Comparison of ENCODE assay signal across 1 cellular context in genomic region chr6:26594730-26595632, GRCh38.
A peak's percentile ranks its signal among the peaks of the same experiment; 100 is the strongest.
TF ChIP-seq lines count a peak whose summit lies in the region.

No MANE protein-coding gene starts in this region.

TF ChIP-seq in HEK293, 187 proteins besides CTCF, POLR2A, EP300 and RAD21 (continued from another document and continues in another):
- peak; percentile 22; the same call in 1 of the 2 replicates for TF ChIP-seq PRDM10 (tag by site-specific recombination; IDR thresholded peaks at IDR 0.05)
- no peak for TF ChIP-seq ZNF202 (tag by site-specific recombination; IDR thresholded peaks at IDR 0.05; ENCODE audit: borderline replicate concordance)
- TF ChIP-seq ZNF174 (tag by site-specific recombination; IDR thresholded peaks at IDR 0.05), result no peak
- TF ChIP-seq ZFP69B (tag by site-specific recombination; IDR thresholded peaks at IDR 0.05), result no peak
- TF ChIP-seq ZNF514 (tag by site-specific recombination; IDR thresholded peaks at IDR 0.05), result no peak
- no peak for TF ChIP-seq ZBTB49 (tag by site-specific recombination; IDR thresholded peaks at IDR 0.05; ENCODE audit: low read depth)
- TF ChIP-seq ZBTB48 (tag by site-specific recombination; IDR thresholded peaks at IDR 0.05), result 0 out of 2 replicates have a peak, but pooled peaks have one; percentile 51
- TF ChIP-seq ZNF175 (tag by site-specific recombination; IDR thresholded peaks at IDR 0.05), result no peak
- TF ChIP-seq ZNF837 (tag by site-specific recombination; IDR thresholded peaks at IDR 0.05), result no peak
- no peak for TF ChIP-seq ZNF792 (tag by site-specific recombination; IDR thresholded peaks at IDR 0.05)
- TF ChIP-seq ZNF629 (tag by site-specific recombination; IDR thresholded peaks at IDR 0.05), result peak; percentile 62
- TF ChIP-seq ZNF639 (tag by site-specific recombination; IDR thresholded peaks at IDR 0.05), result peak; percentile 21; the same call in 1 of the 2 replicates
- no peak for TF ChIP-seq ZNF37A (tag by site-specific recombination; IDR thresholded peaks at IDR 0.05)
- no peak for TF ChIP-seq SP2 (tag by site-specific recombination; IDR thresholded peaks at IDR 0.05)
- no peak for TF ChIP-seq ZNF776 (tag by site-specific recombination; IDR thresholded peaks at IDR 0.05; ENCODE audit: borderline replicate concordance)
- TF ChIP-seq ZSCAN18 (tag by site-specific recombination; IDR thresholded peaks at IDR 0.05), result no peak
- TF ChIP-seq SETDB1 (IDR thresholded peaks at IDR 0.05; ENCODE audit: insufficient read length, low read length), result no peak
- no peak for TF ChIP-seq MYNN (tag by site-specific recombination; IDR thresholded peaks at IDR 0.05; ENCODE audit: borderline replicate concordance)
- no peak for TF ChIP-seq ZNF596 (tag by site-specific recombination; IDR thresholded peaks at IDR 0.05)
- no peak for TF ChIP-seq ZNF274 (IDR thresholded peaks at IDR 0.05; ENCODE audit: low read length)
- TF ChIP-seq ZNF274 (tag by site-specific recombination; IDR thresholded peaks at IDR 0.05; ENCODE audit: borderline replicate concordance), result no peak
- TF ChIP-seq ZNF211 (tag by site-specific recombination; IDR thresholded peaks at IDR 0.05; ENCODE audit: low read depth), result no peak
- TF ChIP-seq ZNF239 (tag by site-specific recombination; IDR thresholded peaks at IDR 0.05), result no peak
- TF ChIP-seq ZNF133 (tag by site-specific recombination; IDR thresholded peaks at IDR 0.05), result no peak
- peak; percentile 47 for TF ChIP-seq ZNF366 (tag by site-specific recombination; conservative IDR thresholded peaks at IDR 0.05)
- no peak for TF ChIP-seq ZFP41 (tag by site-specific recombination; IDR thresholded peaks at IDR 0.05; ENCODE audit: borderline replicate concordance)
- peak; percentile 77; the same call in 1 of the 2 replicates for TF ChIP-seq IKZF3 (tag by site-specific recombination; IDR thresholded peaks at IDR 0.05)
- TF ChIP-seq ZNF398 (tag by site-specific recombination; IDR thresholded peaks at IDR 0.05), result no peak
- TF ChIP-seq ZNF16 (tag by site-specific recombination; IDR thresholded peaks at IDR 0.05; ENCODE audit: low read depth), result no peak
- TF ChIP-seq ZNF324 (tag by site-specific recombination; IDR thresholded peaks at IDR 0.05), result peak; percentile 62; the same call in 1 of the 2 replicates
- TF ChIP-seq PRDM2 (tag by site-specific recombination; IDR thresholded peaks at IDR 0.05; ENCODE audit: borderline replicate concordance), result no peak
- no peak for TF ChIP-seq OVOL3 (tag by site-specific recombination; IDR thresholded peaks at IDR 0.05)
- no peak for TF ChIP-seq ZNF549 (tag by site-specific recombination; IDR thresholded peaks at IDR 0.05)
- TF ChIP-seq INSM2 (tag by site-specific recombination; IDR thresholded peaks at IDR 0.05), result peak; percentile 25; the same call in 1 of the 2 replicates
- TF ChIP-seq ZBTB20 (tag by site-specific recombination; IDR thresholded peaks at IDR 0.05), result no peak
- no peak for TF ChIP-seq ZNF416 (tag by site-specific recombination; IDR thresholded peaks at IDR 0.05)
- TF ChIP-seq PBX3 (CRISPR knock-in tag; IDR thresholded peaks at IDR 0.05), result no peak
- TF ChIP-seq OSR2 (tag by site-specific recombination; IDR thresholded peaks at IDR 0.05), result no peak
- 0 out of 2 replicates have a peak, but pooled peaks have one; percentile 44 for TF ChIP-seq ZNF184 (tag by site-specific recombination; IDR thresholded peaks at IDR 0.05)
- TF ChIP-seq ZFP37 (tag by site-specific recombination; IDR thresholded peaks at IDR 0.05), result no peak
- no peak for TF ChIP-seq ATF2 (tag by site-specific recombination; IDR thresholded peaks at IDR 0.05; ENCODE audit: low read depth)
